In genomic region chr1:96979869-96980268, GRCh38 we compare ENCODE assay signal across 1 cellular context.
TF ChIP-seq lines count a peak whose summit lies in the region.

No MANE protein-coding gene starts in this region.

TF ChIP-seq in GM23338, 12 proteins besides CTCF, POLR2A, EP300 and RAD21 (continued from another document):
- TF ChIP-seq ZNF462 (CRISPR knock-in tag; IDR thresholded peaks at IDR 0.05) = no peak
